14 cellular contexts compared by ENCODE assay signal in genomic region chr10:129707406-129708388, GRCh38.
DNase-seq lines count a peak whose midpoint lies in the region; ATAC-seq and TF ChIP-seq lines count a peak whose summit lies in the region.
"Had no signal": no experiment of that assay in that cellular context is flagged by ENCODE, and none has a peak within 500 bp of the region (broad histone marks: within the 10 kb centered on the region; RNA-seq: fewer than 3 reads in every experiment).

No MANE protein-coding gene starts in this region.

- ATAC-seq in HG03565 (IDR thresholded peaks at IDR 0.05; ENCODE audit: unreplicated experiment) (no peak), GM18498 (IDR thresholded peaks at IDR 0.05; ENCODE audit: unreplicated experiment) (no peak)

- DNase-seq in AG10803 (ENCODE audit: low read depth) (peak; percentile 9), NCI-H2029 treated with DMSO at 0.1 percent for 48 hours (lab: John Stamatoyannopoulos, UW) (peak; percentile 32), dermis microvascular lymphatic vessel endothelial cell (ENCODE audit: low read depth in 2 of 2) (peak; percentile 82 to 87), myocyte (ENCODE audit: low read depth) (peak; percentile 44), NCI-H2107 treated with DMSO at 0.1 percent for 48 hours (lab: John Stamatoyannopoulos, UW; ENCODE audit: unreplicated experiment) (no peak)
- DNase-seq in stimulated activated CD4-positive, alpha-beta T cell treated with anti-CD3 and anti-CD28 coated beads, Interleukin-2, amount 100 ng/mL, for 48 hours = no peak
- DNase-seq: activated CD8-positive, alpha-beta memory T cell treated with anti-CD3 and anti-CD28 coated beads, Interleukin-2, amount 50 U/mL, for 4 hours; activated naive CD8-positive, alpha-beta T cell treated with anti-CD3 and anti-CD28 coated beads for 36 hours; DND-41; GOT3; nucleus accumbens had no signal

- H3K4me3 ChIP-seq in AG10803 (ENCODE audit: low read length) = no peak overlapping the region
- H3K4me3 ChIP-seq: SJSA1 had no signal

- TF ChIP-seq CTCF in AG10803 (conservative IDR thresholded peaks at IDR 0.05; ENCODE audit: low read length) = no peak

Comparison
In these comparisons a context has a peak if more than half of its experiments do, and no peak if none do; other contexts are left out.
1. DNase-seq: peak in AG10803 (single experiment), NCI-H2029 treated with DMSO at 0.1 percent for 48 hours (single experiment), dermis microvascular lymphatic vessel endothelial cell (2 of 2) and myocyte (single experiment); none in NCI-H2107 treated with DMSO at 0.1 percent for 48 hours (single experiment) and stimulated activated CD4-positive, alpha-beta T cell treated with anti-CD3 and anti-CD28 coated beads, Interleukin-2, amount 100 ng/mL, for 48 hours (0 of 2).